In genomic region chr2:44392338-44392943, GRCh38 we compare ENCODE assay signal across 8 cellular contexts. TPM values are rescaled to one million over a fixed set of nuclear protein-coding genes. Genes with fewer than 3 reads are reported as not detected.
A peak's percentile ranks its signal among the peaks of the same experiment; 100 is the strongest.
DNase-seq lines count a peak whose midpoint lies in the region; ATAC-seq and TF ChIP-seq lines count a peak whose summit lies in the region.

No MANE protein-coding gene starts in this region.

- H3K27me3 ChIP-seq in AG04450 (ENCODE audit: control insufficient read depth, insufficient read depth, low read length): no peaks in the 10 kb centered on the region

- no peaks in the 10 kb centered on the region for H3K9me3 ChIP-seq in AG04450 (ENCODE audit: control insufficient read depth, insufficient read depth, low read length)

- H3K27me3 Mint-ChIP-seq in activated T-cell treated with anti-CD3 and anti-CD28 coated beads, Interleukin-2, amount 50 U/mL, for 4 hours (ENCODE audit: low read depth): no peaks in the 10 kb centered on the region

- no peak overlapping the region for H3K4me3 Mint-ChIP-seq in activated T-cell treated with anti-CD3 and anti-CD28 coated beads, Interleukin-2, amount 50 U/mL, for 4 hours

- CTCF ChIA-PET in AG04450 (lab: Charles Lee): interaction anchor here (0.6 to 11.7 kb wide), 38 partner anchors 8 to 564 kb away, joined by 3 to 136 read pairs (median 5); partner anchors contain the start of genes CAMKMT and PREPL

- peaks cover 1% of the 10 kb centered on the region for H3K9me3 Mint-ChIP-seq in activated T-cell treated with anti-CD3 and anti-CD28 coated beads, Interleukin-2, amount 50 U/mL, for 4 hours

- no peak overlapping the region for H3K4me3 ChIP-seq in AG04450 (ENCODE audit: low read depth, low read length)
- no peak overlapping the region for H3K4me3 ChIP-seq in GM12875 (ENCODE audit: low read depth, low read length)

- TF ChIP-seq CTCF in AG04450 (IDR thresholded peaks at IDR 0.05; ENCODE audit: low read depth, low read length) (peak; percentile 68), GM12875 (IDR thresholded peaks at IDR 0.05; ENCODE audit: borderline replicate concordance, insufficient read depth, low read depth, low read length) (0 out of 2 replicates have a peak, but pooled peaks have one; percentile 23)

- H3K36me3 Mint-ChIP-seq in activated T-cell treated with anti-CD3 and anti-CD28 coated beads, Interleukin-2, amount 50 U/mL, for 4 hours (ENCODE audit: insufficient read depth): peaks cover 6% of the 10 kb centered on the region

- H3K4me1 Mint-ChIP-seq in activated T-cell treated with anti-CD3 and anti-CD28 coated beads, Interleukin-2, amount 50 U/mL, for 4 hours (ENCODE audit: low read depth): peaks cover 5% of the 10 kb centered on the region

- DNase-seq in AG04450 (ENCODE audit: low read depth, low spot score) (no peak), NCI-H82 (lab: John Stamatoyannopoulos, UW) (peak; percentile 80), germinal center (ENCODE audit: low spot score) (peak; percentile 2), smooth muscle cell of the brain vasculature (ENCODE audit: low read depth, low spot score) (peak; percentile 13), GOT3 (lab: John Stamatoyannopoulos, UW) (no peak)
- peak; percentile 48 for DNase-seq in activated T-cell treated with anti-CD3 and anti-CD28 coated beads, Interleukin-2, amount 50 U/mL, for 4 hours

- POLR2A ChIA-PET in AG04450 (lab: Yijun Ruan, JAX): no interaction called here

- no peak overlapping the region for H3K27ac ChIP-seq in AG04450 (ENCODE audit: low read depth, low read length)

- ATAC-seq in activated T-cell treated with anti-CD3 and anti-CD28 coated beads, Interleukin-2, amount 50 U/mL, for 4 hours: no peak
- ATAC-seq in GM19324 (IDR thresholded peaks at IDR 0.05; ENCODE audit: low FRiP score, unreplicated experiment): no peak

RNA-seq across cellular contexts. Expression of gene CAMKMT, which starts 30.7 kb away (rescaled TPM):
- 8.0 and 10.2 TPM in 2 replicates for polyA plus RNA-seq in AG04450 (2011; rRNA removed)
- polyA minus RNA-seq in AG04450 (2011; rRNA and poly(A)+ RNA removed): 6.4 and 11.1 TPM in 2 replicates
- 10 to 100 TPM in 1 of 3 donors, 1 to 10 TPM in 2; 9.5 to 12.3 (median 10.0) TPM for total RNA-seq in activated T-cell treated with anti-CD3 and anti-CD28 coated beads, Interleukin-2, amount 50 U/mL, for 4 hours

RNA-seq across cellular contexts. Expression of gene PREPL, which starts 31.1 kb away (rescaled TPM):
- 54.6 and 79.6 TPM in 2 replicates for polyA plus RNA-seq in AG04450 (2011; rRNA removed)
- 29.0 and 52.1 TPM in 2 replicates for polyA minus RNA-seq in AG04450 (2011; rRNA and poly(A)+ RNA removed)
- total RNA-seq in activated T-cell treated with anti-CD3 and anti-CD28 coated beads, Interleukin-2, amount 50 U/mL, for 4 hours: 10 to 100 TPM; 31.8 to 35.0 (median 33.5) TPM

Comparison
In these comparisons a context has a peak if more than half of its experiments do, and no peak if none do; other contexts are left out.
1. DNase-seq: peak in NCI-H82 (single experiment), activated T-cell treated with anti-CD3 and anti-CD28 coated beads, Interleukin-2, amount 50 U/mL, for 4 hours (single experiment), germinal center (single experiment) and smooth muscle cell of the brain vasculature (single experiment); none in AG04450 (single experiment) and GOT3 (single experiment).